15 cellular contexts compared by ENCODE assay signal in genomic region chr7:74324499-74325229, GRCh38. TPM values are rescaled to one million over a fixed set of nuclear protein-coding genes. Genes with fewer than 3 reads are reported as not detected.
DNase-seq lines count a peak whose midpoint lies in the region; ATAC-seq and TF ChIP-seq lines count a peak whose summit lies in the region.
"Had no signal": no experiment of that assay in that cellular context is flagged by ENCODE, and none has a peak within 500 bp of the region (broad histone marks: within the 10 kb centered on the region; RNA-seq: fewer than 3 reads in every experiment).

No MANE protein-coding gene starts in this region.

- no peak for TF ChIP-seq CTCF in nephron progenitor cell (IDR thresholded peaks at IDR 0.05)
- no peak for TF ChIP-seq CTCF in tibial nerve (IDR thresholded peaks at IDR 0.05)

- H3K9me3 ChIP-seq in aorta (ENCODE audit: control insufficient read depth, low read length) (no peaks in the 10 kb centered on the region), tibial nerve (no peaks in the 10 kb centered on the region)
- H3K9me3 ChIP-seq: tibial artery had no signal

- no peak for TF ChIP-seq POLR2A in tibial nerve (IDR thresholded peaks at IDR 0.05)

- no peak for ATAC-seq in activated naive CD4-positive, alpha-beta T cell treated with anti-CD3 and anti-CD28 coated beads, Interleukin-2, amount 50 U/mL, for 72 hours
- ATAC-seq in esophagus mucosa (peak; percentile 29), aorta (ENCODE audit: low FRiP score) (peak; percentile 58)
- ATAC-seq: GM23338 had no signal

- no peak for DNase-seq in activated naive CD4-positive, alpha-beta T cell treated with anti-CD3 and anti-CD28 coated beads, Interleukin-2, amount 50 U/mL, for 72 hours (ENCODE audit: low spot score in 2 of 2)
- no peak for DNase-seq in activated naive CD4-positive, alpha-beta T cell treated with Interleukin-2 at 50 U/mL for 16 hours
- DNase-seq in nephron progenitor cell: no peak
- DNase-seq in aorta: no peak
- DNase-seq in DMS 273 (lab: John Stamatoyannopoulos, UW; ENCODE audit: unreplicated experiment): no peak
- no peak for DNase-seq in activated T-cell treated with anti-CD3 and anti-CD28 coated beads, Interleukin-2, amount 50 U/mL, for 1 hour
- DNase-seq in tibial nerve (ENCODE audit: low spot score in 2 of 2): no peak
- DNase-seq: activated CD4-positive, alpha-beta memory T cell treated with anti-CD3 and anti-CD28 coated beads, Interleukin-2, amount 10 ng/mL, durations not matched to agents 7 days and 5 days; CD8-positive, alpha-beta memory T cell; effector CD8-positive, alpha-beta T cell; mesendoderm; NCI-H1048; tibial artery had no signal

- H3K4me3 Mint-ChIP-seq in nephron progenitor cell: no peak overlapping the region
- H3K4me3 Mint-ChIP-seq: activated CD4-positive, alpha-beta memory T cell treated with anti-CD3 and anti-CD28 coated beads, Interleukin-2, amount 10 ng/mL, durations not matched to agents 7 days and 5 days; CD8-positive, alpha-beta memory T cell; GM23338 had no signal

- H3K4me1 ChIP-seq in aorta (ENCODE audit: control insufficient read depth in 1 of 2, insufficient read depth in 2 of 2, low read length in 2 of 2) (no peaks in the 10 kb centered on the region), tibial nerve (peaks cover 0 to 7% (median 0%) of the 10 kb centered on the region in 4 donors)

- H3K4me1 Mint-ChIP-seq in nephron progenitor cell: peaks cover 4% of the 10 kb centered on the region
- H3K4me1 Mint-ChIP-seq: CD8-positive, alpha-beta memory T cell had no signal

- H3K4me3 ChIP-seq in aorta (ENCODE audit: low read length in 2 of 2) (no peak overlapping the region), tibial nerve (no peak overlapping the region)
- H3K4me3 ChIP-seq: GM23338, tibial artery had no signal

- H3K36me3 ChIP-seq in aorta (ENCODE audit: control insufficient read depth in 1 of 2, insufficient read depth in 2 of 2, low read length in 1 of 2) (no peaks in the 10 kb centered on the region), tibial nerve (peaks cover 0 to 45% (median 0%) of the 10 kb centered on the region in 3 donors)

- H3K27ac Mint-ChIP-seq in activated naive CD4-positive, alpha-beta T cell treated with anti-CD3 and anti-CD28 coated beads, Interleukin-2, amount 50 U/mL, for 72 hours: peak overlapping the region; percentile 22 to 54
- peak overlapping the region; percentile 90 for H3K27ac Mint-ChIP-seq in nephron progenitor cell
- H3K27ac Mint-ChIP-seq: activated CD4-positive, alpha-beta memory T cell treated with anti-CD3 and anti-CD28 coated beads, Interleukin-2, amount 10 ng/mL, durations not matched to agents 7 days and 5 days; GM23338 had no signal

- intact Hi-C loops in aorta (cut with DNase I): no loop called here

- 7 to 9% methylated on average over 13 of the region's 13 CpGs for WGBS in aorta, 2 donors
- whole genome bisulfite sequencing in tibial nerve, 2 donors: 38 to 49% methylated on average over 13 of the region's 13 CpGs

- H3K27ac ChIP-seq in aorta (ENCODE audit: low read depth in 1 of 2, low read length in 2 of 2) (no peak overlapping the region), tibial nerve (peak overlapping the region in 1 of 4 donors; percentile 51)
- H3K27ac ChIP-seq: tibial artery had no signal

- no peaks in the 10 kb centered on the region for H3K9me3 Mint-ChIP-seq in activated naive CD4-positive, alpha-beta T cell treated with anti-CD3 and anti-CD28 coated beads, Interleukin-2, amount 50 U/mL, for 72 hours
- H3K9me3 Mint-ChIP-seq in nephron progenitor cell: no peaks in the 10 kb centered on the region
- H3K9me3 Mint-ChIP-seq: activated CD4-positive, alpha-beta memory T cell treated with anti-CD3 and anti-CD28 coated beads, Interleukin-2, amount 10 ng/mL, durations not matched to agents 7 days and 5 days; CD8-positive, alpha-beta memory T cell; GM23338 had no signal

- no peaks in the 10 kb centered on the region for H3K36me3 Mint-ChIP-seq in activated naive CD4-positive, alpha-beta T cell treated with anti-CD3 and anti-CD28 coated beads, Interleukin-2, amount 50 U/mL, for 72 hours
- peaks cover 19% of the 10 kb centered on the region for H3K36me3 Mint-ChIP-seq in nephron progenitor cell (ENCODE audit: low read depth)

- H3K27me3 ChIP-seq in aorta (ENCODE audit: control insufficient read depth in 1 of 2, insufficient read depth in 2 of 2, low read length in 1 of 2) (no peaks in the 10 kb centered on the region), tibial nerve (no peaks in the 10 kb centered on the region)
- H3K27me3 ChIP-seq: tibial artery had no signal

- no peak for TF ChIP-seq EP300 in tibial nerve (IDR thresholded peaks at IDR 0.05)

- H3K27me3 Mint-ChIP-seq in nephron progenitor cell (ENCODE audit: low read depth, poor library complexity): peaks cover 4% of the 10 kb centered on the region
- H3K27me3 Mint-ChIP-seq: activated CD4-positive, alpha-beta memory T cell treated with anti-CD3 and anti-CD28 coated beads, Interleukin-2, amount 10 ng/mL, durations not matched to agents 7 days and 5 days; CD8-positive, alpha-beta memory T cell had no signal

RNA-seq across cellular contexts. Expression of gene CLIP2, which starts 35.5 kb away (rescaled TPM):
- 1 to 10 TPM in 1 of 2 donors, under 1 TPM in 1; 0.89 to 1.1 TPM for total RNA-seq in activated naive CD4-positive, alpha-beta T cell treated with anti-CD3 and anti-CD28 coated beads, Interleukin-2, amount 50 U/mL, for 72 hours
- total RNA-seq in esophagus mucosa (4.3 TPM), aorta (10 to 100 TPM; 27.5 to 35.7 TPM), tibial nerve (10 to 100 TPM; 42.0 to 48.3 (median 46.3) TPM)
- 10 to 100 TPM; 15.3 to 16.2 TPM for polyA plus RNA-seq in aorta

Comparison
In these comparisons a context has a peak if more than half of its experiments do, and no peak if none do; other contexts are left out.
1. ATAC-seq: peak in esophagus mucosa (single experiment) and aorta (single experiment); none in activated naive CD4-positive, alpha-beta T cell treated with anti-CD3 and anti-CD28 coated beads, Interleukin-2, amount 50 U/mL, for 72 hours (0 of 2).